ENCODE assay signal across 11 cellular contexts in genomic region chr7:35254496-35255416, GRCh38. TPM values are rescaled to one million over a fixed set of nuclear protein-coding genes. Genes with fewer than 3 reads are reported as not detected.
DNase-seq lines count a peak whose midpoint lies in the region; ATAC-seq and TF ChIP-seq lines count a peak whose summit lies in the region.
"Had no signal": no experiment of that assay in that cellular context is flagged by ENCODE, and none has a peak within 500 bp of the region (broad histone marks: within the 10 kb centered on the region; RNA-seq: fewer than 3 reads in every experiment).

No MANE protein-coding gene starts in this region.

- H3K27ac ChIP-seq in colonic mucosa (no peak overlapping the region), mesodermal cell (ENCODE audit: low read depth, low read length, severe bottlenecking) (peak overlapping the region; percentile 85), urinary bladder (ENCODE audit: low read depth) (no peak overlapping the region)

- peak overlapping the region; percentile 41 for H3K4me3 ChIP-seq in colonic mucosa
- peak overlapping the region; percentile 65 for H3K4me3 ChIP-seq in mesodermal cell (ENCODE audit: extremely low read depth, insufficient read depth, low read length, poor library complexity, severe bottlenecking)
- H3K4me3 ChIP-seq in urinary bladder (ENCODE audit: low read depth, low read length) = peak overlapping the region; percentile 30
- no peak overlapping the region for H3K4me3 ChIP-seq in mucosa of descending colon

- no peaks in the 10 kb centered on the region for H3K9me3 Mint-ChIP-seq in activated naive CD4-positive, alpha-beta T cell treated with anti-CD3 and anti-CD28 coated beads, Interleukin-2, amount 50 U/mL, for 24 hours

- no peak overlapping the region for H3K9ac ChIP-seq in colonic mucosa (ENCODE audit: low read depth in 2 of 2, low read length in 2 of 2)

- TF ChIP-seq CTCF in colonic mucosa (IDR thresholded peaks at IDR 0.05) (no peak), mucosa of descending colon (IDR thresholded peaks at IDR 0.05) (no peak)

- WGBS in mesodermal cell (ENCODE audit: insufficient coverage in 2 of 2), 2 experiments = 2% methylated on average over 34 to 38 of the region's 44 CpGs
- 61% methylated on average over 44 of the region's 44 CpGs for WGBS in urinary bladder

- H3K27me3 ChIP-seq in colonic mucosa = peaks cover 97% of the 10 kb centered on the region

- H3K4me1 ChIP-seq in colonic mucosa (peaks cover 8% of the 10 kb centered on the region), mesodermal cell (ENCODE audit: control insufficient read depth, insufficient read depth, low read length, poor library complexity, severe bottlenecking) (peaks cover 28% of the 10 kb centered on the region), urinary bladder (ENCODE audit: insufficient read depth) (no peaks in the 10 kb centered on the region), mucosa of descending colon (ENCODE audit: low read depth) (peaks cover 8% of the 10 kb centered on the region)

- ATAC-seq in HG02884 (IDR thresholded peaks at IDR 0.05; ENCODE audit: unreplicated experiment) (no peak), mucosa of descending colon (no peak)

- peaks cover 1% of the 10 kb centered on the region for H3K36me3 Mint-ChIP-seq in activated naive CD4-positive, alpha-beta T cell treated with anti-CD3 and anti-CD28 coated beads, Interleukin-2, amount 50 U/mL, for 24 hours

- H3K27me3 Mint-ChIP-seq in activated naive CD4-positive, alpha-beta T cell treated with anti-CD3 and anti-CD28 coated beads, Interleukin-2, amount 50 U/mL, for 24 hours = peaks cover 59% of the 10 kb centered on the region

- intact Hi-C loops in colonic mucosa (cut with DNase I) = no loop called here
- intact Hi-C loops in mucosa of descending colon (cut with DNase I, micrococcal nuclease) = no loop called here

- no peak overlapping the region for H3K27ac Mint-ChIP-seq in activated naive CD4-positive, alpha-beta T cell treated with anti-CD3 and anti-CD28 coated beads, Interleukin-2, amount 50 U/mL, for 24 hours

- peak overlapping the region; percentile 26 for H3K4me3 Mint-ChIP-seq in activated naive CD4-positive, alpha-beta T cell treated with anti-CD3 and anti-CD28 coated beads, Interleukin-2, amount 50 U/mL, for 24 hours

- H3K4me1 Mint-ChIP-seq in activated naive CD4-positive, alpha-beta T cell treated with anti-CD3 and anti-CD28 coated beads, Interleukin-2, amount 50 U/mL, for 24 hours = peaks cover 18% of the 10 kb centered on the region

- H3K9me3 ChIP-seq in colonic mucosa (no peaks in the 10 kb centered on the region), mesodermal cell (ENCODE audit: control insufficient read depth, low read length) (no peaks in the 10 kb centered on the region), mucosa of descending colon (no peaks in the 10 kb centered on the region)

- DNase-seq in activated naive CD4-positive, alpha-beta T cell treated with anti-CD3 and anti-CD28 coated beads, Interleukin-2, amount 50 U/mL, for 16 hours = no peak
- DNase-seq in colonic mucosa (no peak), SKM-1 (lab: John Stamatoyannopoulos, UW; ENCODE audit: unreplicated experiment) (no peak), mucosa of descending colon (no peak)
- DNase-seq: C1 segment of cervical spinal cord, NCI-H1694 treated with DMSO at 0.1 percent for 48 hours had no signal

- H3K36me3 ChIP-seq in colonic mucosa (no peaks in the 10 kb centered on the region), mesodermal cell (ENCODE audit: control insufficient read depth, insufficient read depth, low read length) (no peaks in the 10 kb centered on the region), urinary bladder (ENCODE audit: insufficient read depth) (no peaks in the 10 kb centered on the region), mucosa of descending colon (ENCODE audit: low read depth) (no peaks in the 10 kb centered on the region)

RNA-seq across cellular contexts. Expression of gene TBX20, which starts 0.9 kb away (rescaled TPM):
- total RNA-seq in colonic mucosa (under 1 TPM in 1 of 2 donors, not detected in 1; 0.27 TPM), urinary bladder (14.0 TPM), mucosa of descending colon (under 1 TPM in 1 of 3 donors, not detected in 2; 0.46 TPM)
- polyA plus RNA-seq in mesodermal cell (2013, experiment 1 of 2) = 18.8 TPM
- polyA plus RNA-seq in mesodermal cell (2013, experiment 2 of 2) = 20.6 TPM
- polyA plus RNA-seq in urinary bladder = 22.4 TPM
- total RNA-seq: kidney had no signal

Comparison
In these comparisons a context has a peak if more than half of its experiments do, and no peak if none do; other contexts are left out.
1. RNA of gene TBX20, which starts 0.9 kb away (total RNA-seq): 14.0 TPM in urinary bladder (single experiment); 0.27 TPM in colonic mucosa and 0.46 TPM in mucosa of descending colon; every median in the first group is over 10 times any median in the second.